In the genomic region with DNA sequence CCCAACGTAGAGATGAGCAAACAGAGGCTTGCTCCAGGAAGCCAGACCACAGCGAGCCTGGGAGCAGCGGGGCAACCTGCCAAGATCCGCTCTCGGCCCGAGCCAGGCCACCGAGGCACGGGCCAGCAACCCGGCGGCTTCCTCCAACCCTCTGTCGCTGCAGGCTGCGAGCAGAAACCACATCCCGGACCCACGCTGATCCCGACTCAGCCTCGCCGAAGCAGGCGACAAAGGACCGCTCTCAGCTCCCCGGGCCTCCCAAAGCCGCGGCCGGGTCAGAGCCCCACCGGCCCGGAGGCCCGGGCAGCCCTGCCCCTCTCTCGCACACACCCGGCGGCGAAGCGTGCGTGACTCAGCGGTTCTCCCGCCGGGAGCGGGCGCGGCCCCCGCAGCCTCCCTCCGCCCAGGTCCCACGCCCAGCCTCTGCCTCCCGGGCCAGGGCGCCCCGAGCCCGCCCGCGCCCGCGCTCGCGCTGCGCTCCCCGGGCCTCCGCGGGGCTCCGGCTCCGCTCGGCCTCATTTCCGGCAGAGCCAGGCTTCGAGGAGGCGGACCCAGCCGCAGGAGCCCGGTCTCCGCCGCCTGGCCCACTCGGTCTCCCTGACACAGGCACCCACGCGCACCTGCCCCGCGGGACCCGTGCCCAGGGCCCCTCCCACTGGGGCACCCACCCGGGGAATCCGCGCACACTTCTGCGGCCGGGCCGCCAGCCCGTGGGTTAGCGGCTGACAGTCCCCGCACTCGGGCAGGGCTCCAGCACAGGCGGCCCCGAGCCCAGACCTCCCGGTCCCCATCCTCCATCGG, we compare ENCODE assay signal across 8 cellular contexts. TPM values are rescaled to one million over a fixed set of nuclear protein-coding genes. Genes with fewer than 3 reads are reported as not detected.
DNase-seq lines count a peak whose midpoint lies in the region; ATAC-seq, FAIRE-seq and TF ChIP-seq lines count a peak whose summit lies in the region.

No MANE protein-coding gene starts in this region.

- no peak overlapping the region for H4K8ac ChIP-seq in trophoblast cell (ENCODE audit: low read depth, low read length)

- no peak overlapping the region for H3K23ac ChIP-seq in trophoblast cell (ENCODE audit: low read length)

- H4K12ac ChIP-seq in trophoblast cell (ENCODE audit: low read depth, low read length) = no peak overlapping the region

- in situ Hi-C loops in ACHN (cut with HindIII; ENCODE audit: low pct_ligation_motif_present, low pct_unique_long_range_greater_than_20kb, low sequenced_read_pairs) = no loop called here

- H3K4ac ChIP-seq in trophoblast cell (ENCODE audit: low read depth, low read length) = no peak overlapping the region

- no peak overlapping the region for H2BK5ac ChIP-seq in trophoblast cell (ENCODE audit: low read depth, low read length, poor library complexity)

- H3K4me1 ChIP-seq in heart right ventricle (peaks cover 0 to 15% (median 8%) of the 10 kb centered on the region in 9 donors), trophoblast cell (ENCODE audit: control insufficient read depth in 1 of 2, insufficient read depth in 2 of 2, low read length in 2 of 2) (peaks cover 4 to 6% of the 10 kb centered on the region in 2 experiments), small intestine (ENCODE audit: control insufficient read depth in 2 of 2, insufficient read depth in 1 of 2, low read depth in 1 of 2, low read length in 1 of 2) (no peaks in the 10 kb centered on the region)

- H2BK120ac ChIP-seq in trophoblast cell (ENCODE audit: insufficient read depth, low read length, poor library complexity) = peak overlapping the region; percentile 12

- H3K4me3 ChIP-seq in H7 (ENCODE audit: insufficient read depth, low read depth, low read length) (peak overlapping the region; percentile 59), heart right ventricle (peak overlapping the region; percentile 11 to 55 (median 47)), trophoblast cell (ENCODE audit: low read depth, low read length) (peak overlapping the region; percentile 52), small intestine (ENCODE audit: low read depth in 1 of 2, low read length in 2 of 2) (peak overlapping the region in 1 of 2 donors; percentile 13)

- no peak overlapping the region for H2BK12ac ChIP-seq in trophoblast cell (ENCODE audit: low read length)

- ATAC-seq in heart right ventricle = peak; percentile 38 to 80 (median 54)
- no peak for ATAC-seq in GM19452 (IDR thresholded peaks at IDR 0.05; ENCODE audit: unreplicated experiment)
- no peak for ATAC-seq in HG03521 (IDR thresholded peaks at IDR 0.05; ENCODE audit: unreplicated experiment)

- peaks cover 34% of the 10 kb centered on the region for H3K27me3 ChIP-seq in H7 (ENCODE audit: control insufficient read depth, insufficient read depth, low read length)
- H3K27me3 ChIP-seq in heart right ventricle = peaks cover 4 to 87% (median 60%) of the 10 kb centered on the region in 7 donors
- peaks cover 33% of the 10 kb centered on the region for H3K27me3 ChIP-seq in trophoblast cell (ENCODE audit: insufficient read depth, low read length)
- H3K27me3 ChIP-seq in small intestine (ENCODE audit: control insufficient read depth in 2 of 2, insufficient read depth in 2 of 2, low read length in 2 of 2) = peaks cover 15 to 20% of the 10 kb centered on the region in 2 donors

- peak overlapping the region; percentile 32 for H4K91ac ChIP-seq in trophoblast cell (ENCODE audit: low read depth, low read length)

- H3K79me1 ChIP-seq in trophoblast cell (ENCODE audit: low read length) = no peaks in the 10 kb centered on the region

- intact Hi-C loops in heart right ventricle (cut with DNase I) = no loop called here

- FAIRE-seq in small intestine (lab: Jason Lieb, UNC) = no peak

- no peak overlapping the region for H2AK5ac ChIP-seq in trophoblast cell (ENCODE audit: low read length)

- 0 to 1% methylated on average over 84 to 85 of the region's 85 CpGs for WGBS in heart right ventricle, 2 donors
- WGBS in trophoblast cell (ENCODE audit: extremely low coverage, insufficient coverage, insufficient read length) = no CpG with 5 or more reads among the region's 85 CpGs
- 1 to 2% (median 1%) methylated on average over 60 to 85 of the region's 85 CpGs for WGBS in small intestine, 3 donors

- peak overlapping the region in 3 of 10 donors; percentile 11 to 40 (median 28) for H3K27ac ChIP-seq in heart right ventricle
- no peak overlapping the region for H3K27ac ChIP-seq in trophoblast cell (ENCODE audit: low read depth, low read length)
- no peak overlapping the region for H3K27ac ChIP-seq in small intestine (ENCODE audit: low read depth in 1 of 2, low read length in 1 of 2)

- H3K9me3 ChIP-seq in heart right ventricle (no peaks in the 10 kb centered on the region), trophoblast cell (ENCODE audit: insufficient read depth, low read depth, low read length) (peaks cover 2% of the 10 kb centered on the region), small intestine (ENCODE audit: control insufficient read depth, low read depth) (no peaks in the 10 kb centered on the region)

- peak overlapping the region; percentile 27 for H2AFZ ChIP-seq in trophoblast cell (ENCODE audit: insufficient read depth, low read length, poor library complexity)

- H3K36me3 ChIP-seq in H7 (replicated peaks; ENCODE audit: control insufficient read depth, insufficient read depth, low read length) = no peaks in the 10 kb centered on the region
- H3K36me3 ChIP-seq in heart right ventricle = no peaks in the 10 kb centered on the region
- no peaks in the 10 kb centered on the region for H3K36me3 ChIP-seq in trophoblast cell (ENCODE audit: control insufficient read depth in 1 of 2, insufficient read depth in 2 of 2, low read length in 2 of 2)
- H3K36me3 ChIP-seq in small intestine (ENCODE audit: control insufficient read depth in 2 of 2, insufficient read depth in 2 of 2, low read length in 2 of 2) = no peaks in the 10 kb centered on the region

- H3K79me2 ChIP-seq in trophoblast cell (ENCODE audit: control insufficient read depth, insufficient read depth, low read length, poor library complexity) = no peaks in the 10 kb centered on the region

- no peak overlapping the region for H3K18ac ChIP-seq in trophoblast cell (ENCODE audit: low read length)

- TF ChIP-seq CTCF in heart right ventricle (IDR thresholded peaks at IDR 0.05) = no peak

- no peak overlapping the region for H3K9ac ChIP-seq in trophoblast cell (ENCODE audit: low read length)

- peak; percentile 61 for DNase-seq in ACHN
- DNase-seq in H7 = peak; percentile 87
- peak; percentile 43 for DNase-seq in amniotic epithelial cell (ENCODE audit: low read depth)
- DNase-seq in heart right ventricle = peak; percentile 25 to 68
- DNase-seq in trophoblast cell = peak in 1 of 2 donors; percentile 39
- DNase-seq in small intestine = no peak

- H3K14ac ChIP-seq in trophoblast cell (ENCODE audit: low read length) = no peak overlapping the region

- peak overlapping the region; percentile 77 for H3K4me2 ChIP-seq in trophoblast cell (ENCODE audit: low read length)

RNA-seq across cellular contexts. Expression of a gene that starts 1.7 kb away (rescaled TPM):
- 7.2 and 7.6 TPM in 2 replicates for total RNA-seq in H7 (2014; rRNA removed; shearing (Covaris generic))
- total RNA-seq in heart right ventricle = 10 to 100 TPM in 1 of 10 donors, 1 to 10 TPM in 9; 2.3 to 10.6 (median 5.3) TPM
- polyA plus RNA-seq in heart right ventricle (under 1 TPM; 0.14 to 0.66 TPM), small intestine (1 to 10 TPM in 1 of 3 donors, under 1 TPM in 1, not detected in 1; 0.81 to 2.3 TPM)
- polyA plus RNA-seq in trophoblast cell (2013) = 0.08 and 0.14 TPM in 2 replicates

Comparison
In these comparisons a context has a peak if more than half of its experiments do, and no peak if none do; other contexts are left out.
1. ATAC-seq: peak in heart right ventricle (8 of 8); none in GM19452 (single experiment) and HG03521 (single experiment).